Comparison of ENCODE assay signal across 9 cellular contexts in the genomic region with DNA sequence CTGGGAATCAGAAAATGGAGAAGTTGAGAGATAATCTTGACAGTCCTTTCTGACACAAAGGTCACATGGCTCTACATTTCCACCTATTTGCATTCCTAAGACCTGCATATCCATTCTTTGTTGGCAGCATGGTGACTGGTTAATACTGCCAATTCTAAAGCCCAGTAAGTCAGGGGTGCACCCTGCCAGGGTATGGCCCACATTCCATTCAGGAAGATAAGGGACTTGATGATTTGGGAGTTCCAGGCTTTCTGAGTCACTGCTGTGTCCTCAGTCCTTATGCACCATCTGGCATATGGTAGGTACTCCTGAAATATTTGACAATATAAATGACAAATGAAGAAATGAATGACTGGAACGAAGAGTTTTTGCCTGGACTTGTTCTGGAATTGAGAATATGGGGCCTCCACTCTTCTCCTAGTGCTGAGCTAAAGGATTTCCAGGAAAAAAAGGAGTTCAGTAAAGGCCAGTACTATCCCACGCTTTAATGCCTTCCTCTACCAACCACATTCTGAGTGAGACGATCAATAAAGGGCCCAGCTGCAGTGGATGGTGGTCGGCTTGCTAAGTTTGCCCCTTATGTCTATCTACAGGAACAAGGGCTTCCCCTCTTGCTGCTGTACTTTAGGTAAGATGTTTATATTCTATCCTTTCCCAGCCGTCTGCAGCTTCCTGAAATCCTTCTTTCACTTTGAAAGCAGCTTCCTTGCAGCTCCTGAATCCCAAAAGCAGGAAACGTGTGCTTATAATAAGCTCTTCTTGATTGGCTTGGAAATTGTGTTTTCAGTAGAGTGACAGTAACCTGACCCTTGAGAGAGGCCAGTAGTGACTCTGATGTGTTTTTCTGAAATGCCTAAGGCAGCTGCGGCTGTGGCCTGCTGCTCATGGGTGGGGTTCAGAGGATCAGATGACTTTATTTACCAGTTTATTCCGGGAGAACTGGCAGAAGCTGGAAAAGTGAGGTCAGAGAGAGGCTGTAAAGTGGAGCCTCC. TPM values are rescaled to one million over a fixed set of nuclear protein-coding genes. Genes with fewer than 3 reads are reported as not detected.
DNase-seq lines count a peak whose midpoint lies in the region; ATAC-seq and TF ChIP-seq lines count a peak whose summit lies in the region.
"Had no signal": no experiment of that assay in that cellular context is flagged by ENCODE, and none has a peak within 500 bp of the region (broad histone marks: within the 10 kb centered on the region; RNA-seq: fewer than 3 reads in every experiment).

No MANE protein-coding gene starts in this region.

- intact Hi-C loops in sigmoid colon (cut with DNase I): no loop called here

- no peak for TF ChIP-seq CTCF in GM23338 (conservative IDR thresholded peaks at IDR 0.05; ENCODE audit: low read depth in 2 of 2)
- no peak for TF ChIP-seq CTCF in sigmoid colon (IDR thresholded peaks at IDR 0.05)

- H3K9me3 Mint-ChIP-seq in GM23338: peaks cover 3% of the 10 kb centered on the region; the same call in 1 of the 3 replicates
- H3K9me3 Mint-ChIP-seq in activated T-helper 17 cell treated with anti-CD3 and anti-CD28 coated beads, Interleukin-2, amount 50 U/mL, for 72 hours: no peaks in the 10 kb centered on the region

- no peak for TF ChIP-seq EP300 in sigmoid colon (IDR thresholded peaks at IDR 0.05)

- H3K4me1 Mint-ChIP-seq in GM23338: peaks cover 19% of the 10 kb centered on the region
- H3K4me1 Mint-ChIP-seq in activated T-helper 17 cell treated with anti-CD3 and anti-CD28 coated beads, Interleukin-2, amount 50 U/mL, for 72 hours: no peaks in the 10 kb centered on the region

- H3K4me3 Mint-ChIP-seq in GM23338: no peak overlapping the region
- no peak overlapping the region for H3K4me3 Mint-ChIP-seq in activated T-helper 17 cell treated with anti-CD3 and anti-CD28 coated beads, Interleukin-2, amount 50 U/mL, for 72 hours

- peak overlapping the region; percentile 83 for H3K27ac ChIP-seq in GM23338 (ENCODE audit: low read depth)
- H3K27ac ChIP-seq in sigmoid colon: peak overlapping the region; percentile 13 to 70 (median 47)

- H3K4me1 ChIP-seq in GM23338 (ENCODE audit: insufficient read depth) (peaks cover 6% of the 10 kb centered on the region), sigmoid colon (no peaks in the 10 kb centered on the region)

- peaks cover 10% of the 10 kb centered on the region; the same call in 1 of the 2 replicates for H3K9me2 ChIP-seq in GM23338 (ENCODE audit: insufficient read depth)

- TF ChIP-seq POLR2A in sigmoid colon (IDR thresholded peaks at IDR 0.05): no peak

- peak; percentile 66 for DNase-seq in GM23338 (ENCODE audit: low spot score)
- peak; percentile 84 for DNase-seq in foreskin melanocyte
- peak; percentile 76 for DNase-seq in sigmoid colon
- DNase-seq in NCI-H1694 treated with DMSO at 0.1 percent for 48 hours (lab: John Stamatoyannopoulos, UW): no peak
- no peak for DNase-seq in D341Med (ENCODE audit: low spot score)
- DNase-seq: activated T-cell treated with anti-CD3 and anti-CD28 coated beads for 4 hours had no signal

- H3K79me2 ChIP-seq in GM23338 (replicated peaks; ENCODE audit: insufficient read depth): no peaks in the 10 kb centered on the region

- ATAC-seq in GM23338 (peak; percentile 93), HG03280 (IDR thresholded peaks at IDR 0.05; ENCODE audit: unreplicated experiment) (no peak)
- ATAC-seq in activated T-helper 17 cell treated with anti-CD3 and anti-CD28 coated beads, Interleukin-2, amount 50 U/mL, for 72 hours (replicated peaks): no peak

- no peaks in the 10 kb centered on the region for H3K36me3 Mint-ChIP-seq in GM23338 (ENCODE audit: low read depth)
- H3K36me3 Mint-ChIP-seq in activated T-helper 17 cell treated with anti-CD3 and anti-CD28 coated beads, Interleukin-2, amount 50 U/mL, for 72 hours (ENCODE audit: low read depth): no peaks in the 10 kb centered on the region

- H4K20me1 ChIP-seq in GM23338 (replicated peaks; ENCODE audit: insufficient read depth): no peaks in the 10 kb centered on the region

- H3K9me3 ChIP-seq in sigmoid colon: no peaks in the 10 kb centered on the region

- H3K27me3 ChIP-seq in GM23338 (ENCODE audit: insufficient read depth): no peaks in the 10 kb centered on the region
- no peaks in the 10 kb centered on the region for H3K27me3 ChIP-seq in sigmoid colon

- H2AFZ ChIP-seq in GM23338: no peak overlapping the region

- H3K4me3 ChIP-seq in GM23338: no peak overlapping the region
- no peak overlapping the region for H3K4me3 ChIP-seq in sigmoid colon

- 0 out of 2 replicates have a peak, but pooled peaks cover 4% of the 10 kb centered on the region for H3F3A ChIP-seq in GM23338 (replicated peaks; ENCODE audit: low read depth)

- no peaks in the 10 kb centered on the region for H3K27me3 Mint-ChIP-seq in GM23338 (ENCODE audit: insufficient read depth, low read depth, poor library complexity)
- no peaks in the 10 kb centered on the region for H3K27me3 Mint-ChIP-seq in activated T-helper 17 cell treated with anti-CD3 and anti-CD28 coated beads, Interleukin-2, amount 50 U/mL, for 72 hours

- H3K4me2 ChIP-seq in GM23338: peak overlapping the region; percentile 8

- no peaks in the 10 kb centered on the region for H3K36me3 ChIP-seq in GM23338 (ENCODE audit: insufficient read depth)
- H3K36me3 ChIP-seq in sigmoid colon: no peaks in the 10 kb centered on the region

- peak overlapping the region; percentile 64 for H3K27ac Mint-ChIP-seq in GM23338
- no peak overlapping the region for H3K27ac Mint-ChIP-seq in activated T-helper 17 cell treated with anti-CD3 and anti-CD28 coated beads, Interleukin-2, amount 50 U/mL, for 72 hours

- WGBS in sigmoid colon, 2 donors: 37 to 63% methylated on average over 8 of the region's 8 CpGs

TF ChIP-seq in GM23338, 12 proteins besides CTCF, POLR2A, EP300 and RAD21 (continues in another document):
- TF ChIP-seq ZNF331 (CRISPR knock-in tag; IDR thresholded peaks at IDR 0.05; ENCODE audit: low read depth) (no peak), POLR2AphosphoS5 (IDR thresholded peaks at IDR 0.05; ENCODE audit: low read depth) (no peak), ZNF114 (CRISPR knock-in tag; IDR thresholded peaks at IDR 0.05) (no peak), NANOG (IDR thresholded peaks at IDR 0.05; ENCODE audit: borderline replicate concordance) (no peak)
- TF ChIP-seq, protein P1, sequence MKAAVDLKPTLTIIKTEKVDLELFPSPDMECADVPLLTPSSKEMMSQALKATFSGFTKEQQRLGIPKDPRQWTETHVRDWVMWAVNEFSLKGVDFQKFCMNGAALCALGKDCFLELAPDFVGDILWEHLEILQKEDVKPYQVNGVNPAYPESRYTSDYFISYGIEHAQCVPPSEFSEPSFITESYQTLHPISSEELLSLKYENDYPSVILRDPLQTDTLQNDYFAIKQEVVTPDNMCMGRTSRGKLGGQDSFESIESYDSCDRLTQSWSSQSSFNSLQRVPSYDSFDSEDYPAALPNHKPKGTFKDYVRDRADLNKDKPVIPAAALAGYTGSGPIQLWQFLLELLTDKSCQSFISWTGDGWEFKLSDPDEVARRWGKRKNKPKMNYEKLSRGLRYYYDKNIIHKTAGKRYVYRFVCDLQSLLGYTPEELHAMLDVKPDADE (IDR thresholded peaks at IDR 0.05): no peak

TF ChIP-seq in PFSK-1, 5 proteins besides CTCF, POLR2A, EP300 and RAD21 (continues in another document):
- no peak; the same call in 1 of the 2 replicates for TF ChIP-seq TAF1 (IDR thresholded peaks at IDR 0.05; ENCODE audit: borderline replicate concordance, insufficient read depth, low read length)
- peak; percentile 33; the same call in 1 of the 2 replicates for TF ChIP-seq SIN3A (IDR thresholded peaks at IDR 0.05; ENCODE audit: borderline replicate concordance, insufficient read depth, low read length)
- TF ChIP-seq, protein P2, sequence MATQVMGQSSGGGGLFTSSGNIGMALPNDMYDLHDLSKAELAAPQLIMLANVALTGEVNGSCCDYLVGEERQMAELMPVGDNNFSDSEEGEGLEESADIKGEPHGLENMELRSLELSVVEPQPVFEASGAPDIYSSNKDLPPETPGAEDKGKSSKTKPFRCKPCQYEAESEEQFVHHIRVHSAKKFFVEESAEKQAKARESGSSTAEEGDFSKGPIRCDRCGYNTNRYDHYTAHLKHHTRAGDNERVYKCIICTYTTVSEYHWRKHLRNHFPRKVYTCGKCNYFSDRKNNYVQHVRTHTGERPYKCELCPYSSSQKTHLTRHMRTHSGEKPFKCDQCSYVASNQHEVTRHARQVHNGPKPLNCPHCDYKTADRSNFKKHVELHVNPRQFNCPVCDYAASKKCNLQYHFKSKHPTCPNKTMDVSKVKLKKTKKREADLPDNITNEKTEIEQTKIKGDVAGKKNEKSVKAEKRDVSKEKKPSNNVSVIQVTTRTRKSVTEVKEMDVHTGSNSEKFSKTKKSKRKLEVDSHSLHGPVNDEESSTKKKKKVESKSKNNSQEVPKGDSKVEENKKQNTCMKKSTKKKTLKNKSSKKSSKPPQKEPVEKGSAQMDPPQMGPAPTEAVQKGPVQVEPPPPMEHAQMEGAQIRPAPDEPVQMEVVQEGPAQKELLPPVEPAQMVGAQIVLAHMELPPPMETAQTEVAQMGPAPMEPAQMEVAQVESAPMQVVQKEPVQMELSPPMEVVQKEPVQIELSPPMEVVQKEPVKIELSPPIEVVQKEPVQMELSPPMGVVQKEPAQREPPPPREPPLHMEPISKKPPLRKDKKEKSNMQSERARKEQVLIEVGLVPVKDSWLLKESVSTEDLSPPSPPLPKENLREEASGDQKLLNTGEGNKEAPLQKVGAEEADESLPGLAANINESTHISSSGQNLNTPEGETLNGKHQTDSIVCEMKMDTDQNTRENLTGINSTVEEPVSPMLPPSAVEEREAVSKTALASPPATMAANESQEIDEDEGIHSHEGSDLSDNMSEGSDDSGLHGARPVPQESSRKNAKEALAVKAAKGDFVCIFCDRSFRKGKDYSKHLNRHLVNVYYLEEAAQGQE (IDR thresholded peaks at IDR 0.05; ENCODE audit: insufficient read depth in 1 of 2, low read depth in 2 of 2, low read length in 2 of 2): peak in 1 of 2 experiments; percentile 36; a peak in 1 of 4 replicates
- TF ChIP-seq FOXP2 (optimal IDR thresholded peaks at IDR 0.05; ENCODE audit: borderline replicate concordance, extremely low read depth, extremely low read length, insufficient read depth): peak; percentile 93

RNA-seq across cellular contexts. Expression of a gene that starts 31.9 kb away (rescaled TPM):
- 23.2 and 24.2 TPM in 2 replicates for total RNA-seq in GM23338 (2014; rRNA removed; shearing (Covaris generic))
- polyA plus RNA-seq in GM23338 (2016; fragmentation: Nextera tagmentation; extraction: Ambion mirVana) (4.3 and 5.9 TPM in 2 replicates), sigmoid colon (10 to 100 TPM in 1 of 3 donors, 1 to 10 TPM in 2; 3.0 to 13.6 (median 5.5) TPM)
- polyA plus RNA-seq in PFSK-1 (2012; ENCODE audit: insufficient read length, low read depth): 7.1 TPM
- 10 to 100 TPM in 2 of 4 donors, 1 to 10 TPM in 2; 7.1 to 16.6 (median 10.4) TPM for total RNA-seq in sigmoid colon
- 10 to 100 TPM; 17.1 to 22.0 TPM for total RNA-seq in activated T-helper 17 cell treated with anti-CD3 and anti-CD28 coated beads, Interleukin-2, amount 50 U/mL, for 72 hours

RNA-seq across cellular contexts. Expression of a gene that starts 32.3 kb away (rescaled TPM):
- total RNA-seq in GM23338 (2014; rRNA removed; shearing (Covaris generic)): 15.2 and 18.8 TPM in 2 replicates
- polyA plus RNA-seq in GM23338 (2016; fragmentation: Nextera tagmentation; extraction: Ambion mirVana) (22.0 and 22.5 TPM in 2 replicates), sigmoid colon (10 to 100 TPM; 21.0 to 38.3 (median 22.7) TPM)
- polyA plus RNA-seq in PFSK-1 (2012; ENCODE audit: insufficient read length, low read depth): 12.7 TPM
- total RNA-seq in sigmoid colon: 1 to 10 TPM; 1.1 to 8.2 (median 5.1) TPM
- 10 to 100 TPM; 24.4 to 58.8 TPM for total RNA-seq in activated T-helper 17 cell treated with anti-CD3 and anti-CD28 coated beads, Interleukin-2, amount 50 U/mL, for 72 hours

Comparison
In these comparisons a context has a peak if more than half of its experiments do, and no peak if none do; other contexts are left out.
1. DNase-seq: peak in GM23338 (single experiment), foreskin melanocyte (single experiment) and sigmoid colon (single experiment); none in NCI-H1694 treated with DMSO at 0.1 percent for 48 hours (single experiment) and D341Med (single experiment).